Comparison of ENCODE assay signal across 3 cellular contexts in the genomic region with DNA sequence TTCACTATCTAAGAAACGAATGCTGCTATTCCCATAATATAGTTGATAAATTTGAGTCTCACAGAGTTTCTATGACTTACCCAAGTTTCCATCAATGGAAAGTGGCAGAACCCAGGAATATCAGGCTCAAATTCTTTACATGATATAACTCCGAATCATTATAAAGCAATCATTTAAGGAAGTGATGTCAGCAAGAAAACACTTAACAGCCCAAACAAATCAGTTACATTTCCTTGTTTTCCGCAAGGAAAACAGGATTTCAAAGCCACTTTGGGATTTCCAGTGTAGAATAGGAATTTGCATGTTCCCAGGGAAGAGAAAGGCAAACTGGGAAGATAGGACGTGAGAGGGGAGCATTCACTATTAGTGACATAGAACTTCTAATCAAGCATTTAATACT.
TF ChIP-seq lines count a peak whose summit lies in the region.

No MANE protein-coding gene starts in this region.

TF ChIP-seq in A549, 52 proteins besides CTCF, POLR2A, EP300 and RAD21:
- TF ChIP-seq HEYL (CRISPR knock-in tag; IDR thresholded peaks at IDR 0.05): no peak
- TF ChIP-seq FOXS1 (CRISPR knock-in tag; IDR thresholded peaks at IDR 0.05): no peak
- no peak for TF ChIP-seq HOXB13 (CRISPR knock-in tag; IDR thresholded peaks at IDR 0.05; ENCODE audit: low read depth)
- TF ChIP-seq, protein P1, sequence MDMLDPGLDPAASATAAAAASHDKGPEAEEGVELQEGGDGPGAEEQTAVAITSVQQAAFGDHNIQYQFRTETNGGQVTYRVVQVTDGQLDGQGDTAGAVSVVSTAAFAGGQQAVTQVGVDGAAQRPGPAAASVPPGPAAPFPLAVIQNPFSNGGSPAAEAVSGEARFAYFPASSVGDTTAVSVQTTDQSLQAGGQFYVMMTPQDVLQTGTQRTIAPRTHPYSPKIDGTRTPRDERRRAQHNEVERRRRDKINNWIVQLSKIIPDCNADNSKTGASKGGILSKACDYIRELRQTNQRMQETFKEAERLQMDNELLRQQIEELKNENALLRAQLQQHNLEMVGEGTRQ (IDR thresholded peaks at IDR 0.05): no peak
- TF ChIP-seq KDM5A (IDR thresholded peaks at IDR 0.05): no peak
- TF ChIP-seq SREBF2 (IDR thresholded peaks at IDR 0.05): no peak
- no peak for TF ChIP-seq EHF (CRISPR knock-in tag; IDR thresholded peaks at IDR 0.05)
- TF ChIP-seq RNF2 (IDR thresholded peaks at IDR 0.05; ENCODE audit: borderline replicate concordance, low read depth): no peak
- no peak for TF ChIP-seq FOSB (CRISPR knock-in tag; IDR thresholded peaks at IDR 0.05)
- no peak for TF ChIP-seq RFX5 (IDR thresholded peaks at IDR 0.05)
- no peak for TF ChIP-seq JUNB (IDR thresholded peaks at IDR 0.05)
- TF ChIP-seq HES2 (IDR thresholded peaks at IDR 0.05): no peak
- no peak for TF ChIP-seq HMGXB4 (CRISPR knock-in tag; IDR thresholded peaks at IDR 0.05; ENCODE audit: borderline replicate concordance)
- no peak for TF ChIP-seq SMC3 (IDR thresholded peaks at IDR 0.05)

TF ChIP-seq in IMR-90, 13 proteins besides CTCF, POLR2A, EP300 and RAD21:
- TF ChIP-seq RCOR1 (IDR thresholded peaks at IDR 0.05; ENCODE audit: insufficient replicate concordance, low read length) (no peak), FOS (IDR thresholded peaks at IDR 0.05; ENCODE audit: low read depth, low read length) (no peak), SMC3 (IDR thresholded peaks at IDR 0.05; ENCODE audit: low read depth, low read length) (no peak), MAFK (IDR thresholded peaks at IDR 0.05; ENCODE audit: low read depth, low read length) (no peak), CHD1 (IDR thresholded peaks at IDR 0.05; ENCODE audit: low read depth, low read length) (no peak), RFX5 (IDR thresholded peaks at IDR 0.05; ENCODE audit: low read depth, low read length) (no peak), BHLHE40 (IDR thresholded peaks at IDR 0.05; ENCODE audit: low read depth, low read length) (no peak), ELK1 (IDR thresholded peaks at IDR 0.05; ENCODE audit: borderline replicate concordance, low read depth, low read length) (no peak), NFE2L2 (IDR thresholded peaks at IDR 0.05; ENCODE audit: low read depth, low read length) (no peak), CEBPB (IDR thresholded peaks at IDR 0.05; ENCODE audit: low read depth, low read length) (no peak), MAZ (IDR thresholded peaks at IDR 0.05; ENCODE audit: borderline replicate concordance, low read depth, low read length) (no peak), MXI1 (IDR thresholded peaks at IDR 0.05; ENCODE audit: borderline replicate concordance, low read depth, low read length) (no peak)
- TF ChIP-seq, protein P1 (IDR thresholded peaks at IDR 0.05; ENCODE audit: low read depth, low read length): no peak

TF ChIP-seq in endothelial cell of umbilical vein, 7 proteins besides CTCF, POLR2A, EP300 and RAD21:
- TF ChIP-seq GATA2 (IDR thresholded peaks at IDR 0.05; ENCODE audit: insufficient read depth, insufficient read length, low read depth, low read length) (no peak), MAX (IDR thresholded peaks at IDR 0.05; ENCODE audit: insufficient read depth, insufficient read length) (no peak), FOS (IDR thresholded peaks at IDR 0.05; ENCODE audit: borderline replicate concordance, insufficient read depth, low read length) (no peak), MYC (IDR thresholded peaks at IDR 0.05; ENCODE audit: low read depth, low read length) (no peak), EZH2 (IDR thresholded peaks at IDR 0.05; ENCODE audit: borderline replicate concordance, low read depth, low read length, severe bottlenecking) (no peak), JUN (IDR thresholded peaks at IDR 0.05; ENCODE audit: borderline replicate concordance, insufficient read depth, insufficient read length, low read depth) (peak; percentile 31), POLR2AphosphoS5 (IDR thresholded peaks at IDR 0.05; ENCODE audit: insufficient read depth, low read depth, low read length) (no peak)
